Comparison of ENCODE assay signal across 28 cellular contexts in genomic region chr7:77778535-77778934, GRCh38. TPM values are rescaled to one million over a fixed set of nuclear protein-coding genes. Genes with fewer than 3 reads are reported as not detected.
"Had no signal": no experiment of that assay in that cellular context is flagged by ENCODE, and none has a peak within 500 bp of the region (broad histone marks: within the 10 kb centered on the region; RNA-seq: fewer than 3 reads in every experiment).

No MANE protein-coding gene starts in this region.

- H3K9me3 Mint-ChIP-seq: activated naive CD8-positive, alpha-beta T cell treated with anti-CD3 and anti-CD28 coated beads for 36 hours; activated T-cell treated with anti-CD3 and anti-CD28 coated beads, Interleukin-2, amount 50 U/mL, for 72 hours; activated T-helper 17 cell treated with anti-CD3 and anti-CD28 coated beads, Interleukin-2, amount 50 U/mL, for 72 hours; central memory CD8-positive, alpha-beta T cell; T-helper 1 cell treated with Interleukin-12 subunit alpha and Interleukin-12 subunit beta and Interleukin-4 antibody, amounts not matched to agents 30 μg/mL and 1 μg/mL, for 36 hours; T-helper 2 cell treated with Interferon-gamma antibody and Interleukin-4, amounts not matched to agents 5 μg/mL and 100 μg/mL, for 36 hours had no signal

- H3K27ac ChIP-seq: ascending aorta, cardiac muscle cell had no signal

- H3K9me3 ChIP-seq: ascending aorta had no signal

- H3K27me3 Mint-ChIP-seq: activated CD8-positive, alpha-beta T cell treated with anti-CD3 and anti-CD28 coated beads for 36 hours; activated naive CD8-positive, alpha-beta T cell treated with anti-CD3 and anti-CD28 coated beads for 36 hours; activated T-helper 17 cell treated with anti-CD3 and anti-CD28 coated beads, Interleukin-2, amount 50 U/mL, for 72 hours; central memory CD8-positive, alpha-beta T cell had no signal

- H3K27ac Mint-ChIP-seq: activated CD8-positive, alpha-beta T cell treated with anti-CD3 and anti-CD28 coated beads for 36 hours; activated naive CD8-positive, alpha-beta T cell treated with anti-CD3 and anti-CD28 coated beads for 36 hours; activated T-cell treated with anti-CD3 and anti-CD28 coated beads, Interleukin-2, amount 50 U/mL, for 72 hours; activated T-helper 17 cell treated with anti-CD3 and anti-CD28 coated beads, Interleukin-2, amount 50 U/mL, for 72 hours; T-helper 1 cell treated with Interleukin-12 subunit alpha and Interleukin-12 subunit beta and Interleukin-4 antibody, amounts not matched to agents 30 μg/mL and 1 μg/mL, for 36 hours; T-helper 2 cell treated with Interferon-gamma antibody and Interleukin-4, amounts not matched to agents 5 μg/mL and 100 μg/mL, for 36 hours had no signal

- H3K27me3 ChIP-seq: ascending aorta, cardiac muscle cell had no signal

- ATAC-seq: activated CD8-positive, alpha-beta T cell treated with anti-CD3 and anti-CD28 coated beads for 36 hours; activated T-cell treated with anti-CD3 and anti-CD28 coated beads, Interleukin-2, amount 50 U/mL, for 72 hours; activated T-helper 17 cell treated with anti-CD3 and anti-CD28 coated beads, Interleukin-2, amount 50 U/mL, for 72 hours had no signal

- DNase-seq: activated CD4-positive, alpha-beta T cell treated with anti-CD3 and anti-CD28 coated beads, Interleukin-2, amount 50 U/mL, for 4 hours; activated CD8-positive, alpha-beta T cell treated with anti-CD3 and anti-CD28 coated beads for 36 hours; activated effector memory CD4-positive, alpha-beta T cell treated with anti-CD3 and anti-CD28 coated beads, Interleukin-2, amount 50 U/mL, for 16 hours; activated naive CD4-positive, alpha-beta T cell; activated naive CD4-positive, alpha-beta T cell treated with anti-CD3 and anti-CD28 coated beads, Interleukin-2, amount 50 U/mL, for 16 hours; activated naive CD8-positive, alpha-beta T cell treated with anti-CD3 and anti-CD28 coated beads for 36 hours; activated T-cell treated with anti-CD3 and anti-CD28 coated beads, Interleukin-2, amount 50 U/mL, for 1 hour; activated T-cell treated with anti-CD3 and anti-CD28 coated beads, Interleukin-2, amount 50 U/mL, for 72 hours; amygdala; NCI-H1092 treated with DMSO at 0.1 percent for 48 hours; NCI-H1417; NCI-H146; NCI-H187; NCI-H2029 treated with DMSO at 0.1 percent for 48 hours; NCI-H2107; NCI-H2171; NCI-H510A; NCI-H526; NCI-H748 treated with DMSO at 0.1 percent for 48 hours; NK-92 treated with Interleukin-12 subunit alpha and Interleukin-12 subunit beta, amount 100 ng/mL, for 24 hours; Right ventricle myocardium superior had no signal

- H3K4me1 ChIP-seq: ascending aorta had no signal

- FAIRE-seq: TTC549 had no signal

- H3K4me3 ChIP-seq: ascending aorta, cardiac muscle cell had no signal

- H3K4me1 Mint-ChIP-seq: activated naive CD8-positive, alpha-beta T cell treated with anti-CD3 and anti-CD28 coated beads for 36 hours; activated T-helper 17 cell treated with anti-CD3 and anti-CD28 coated beads, Interleukin-2, amount 50 U/mL, for 72 hours had no signal

- H3K4me3 Mint-ChIP-seq: activated CD8-positive, alpha-beta T cell treated with anti-CD3 and anti-CD28 coated beads for 36 hours; activated naive CD8-positive, alpha-beta T cell treated with anti-CD3 and anti-CD28 coated beads for 36 hours; activated T-cell treated with anti-CD3 and anti-CD28 coated beads, Interleukin-2, amount 50 U/mL, for 72 hours; activated T-helper 17 cell treated with anti-CD3 and anti-CD28 coated beads, Interleukin-2, amount 50 U/mL, for 72 hours; central memory CD8-positive, alpha-beta T cell; T-helper 1 cell treated with Interleukin-12 subunit alpha and Interleukin-12 subunit beta and Interleukin-4 antibody, amounts not matched to agents 30 μg/mL and 1 μg/mL, for 36 hours; T-helper 2 cell treated with Interferon-gamma antibody and Interleukin-4, amounts not matched to agents 5 μg/mL and 100 μg/mL, for 36 hours had no signal

RNA-seq across cellular contexts. Expression of gene TMEM60, which starts 19.7 kb away (rescaled TPM):
- total RNA-seq: ascending aorta had no signal
